31 cellular contexts compared by ENCODE assay signal in genomic region chr4:169366821-169367220, GRCh38.
"Had no signal": no experiment of that assay in that cellular context is flagged by ENCODE, and none has a peak within 500 bp of the region (broad histone marks: within the 10 kb centered on the region; RNA-seq: fewer than 3 reads in every experiment).

No MANE protein-coding gene starts in this region.

- H3K36me3 ChIP-seq: neural progenitor cell, ovary, spleen, suprapubic skin, tibial artery, transverse colon, upper lobe of right lung, uterus had no signal

- H3K9ac ChIP-seq: neural progenitor cell, parathyroid adenoma had no signal

- H3K4me1 Mint-ChIP-seq: natural killer cell; nephron; neural progenitor cell; stimulated activated memory B cell treated with anti-CD40 and anti-IgM and Interleukin-4, amounts not matched to agents 10 μg/mL and 1 μg/mL and 100 μg/mL, for 72 hours; stimulated activated naive CD8-positive, alpha-beta T cell treated with anti-CD3 and anti-CD28 coated beads, Interleukin-15, amount 100 ng/mL, for 72 hours had no signal

- H3K27ac Mint-ChIP-seq: natural killer cell; nephron; neural progenitor cell; progenitor cell of endocrine pancreas; stimulated activated memory B cell treated with anti-CD40 and anti-IgM and Interleukin-4, amounts not matched to agents 10 μg/mL and 1 μg/mL and 100 μg/mL, for 72 hours; stimulated activated naive CD8-positive, alpha-beta T cell treated with anti-CD3 and anti-CD28 coated beads, Interleukin-15, amount 100 ng/mL, for 72 hours; type B pancreatic cell had no signal

- H3K4me3 ChIP-seq: neural progenitor cell, ovary, psoas muscle, skin epidermis, smooth muscle cell, spleen, suprapubic skin, testis, tibial artery, transverse colon, upper lobe of right lung, uterus had no signal

- H3K4me3 Mint-ChIP-seq: natural killer cell; nephron; neural progenitor cell; stimulated activated memory B cell treated with anti-CD40 and anti-IgM and Interleukin-4, amounts not matched to agents 10 μg/mL and 1 μg/mL and 100 μg/mL, for 72 hours; stimulated activated naive CD8-positive, alpha-beta T cell treated with anti-CD3 and anti-CD28 coated beads, Interleukin-15, amount 100 ng/mL, for 72 hours; type B pancreatic cell had no signal

- ATAC-seq: natural killer cell; psoas muscle; right cardiac atrium; sciatic nerve; stimulated activated memory B cell treated with anti-CD40 and anti-IgM and Interleukin-4, amounts not matched to agents 10 μg/mL and 1 μg/mL and 100 μg/mL, for 72 hours; stimulated activated naive CD8-positive, alpha-beta T cell treated with anti-CD3 and anti-CD28 coated beads, Interleukin-15, amount 100 ng/mL, for 72 hours; stimulated activated naive CD8-positive, alpha-beta T cell treated with anti-CD3 and anti-CD28 coated beads, Interleukin-15, Interleukin-2, amounts not matched to agents 100 U/mL and 50 U/mL, for 24 hours; upper lobe of right lung had no signal

- H3K27me3 Mint-ChIP-seq: progenitor cell of endocrine pancreas; stimulated activated naive CD8-positive, alpha-beta T cell treated with anti-CD3 and anti-CD28 coated beads, Interleukin-15, amount 100 ng/mL, for 72 hours; type B pancreatic cell had no signal

- H3K36me3 Mint-ChIP-seq: natural killer cell; neural progenitor cell; stimulated activated memory B cell treated with anti-CD40 and anti-IgM and Interleukin-4, amounts not matched to agents 10 μg/mL and 1 μg/mL and 100 μg/mL, for 72 hours; type B pancreatic cell had no signal

- H3K9me3 ChIP-seq: ovary, psoas muscle, suprapubic skin, testis, upper lobe of right lung had no signal

- H3K4me2 ChIP-seq: neural progenitor cell, smooth muscle cell had no signal

- H3K27ac ChIP-seq: neural progenitor cell, ovary, parathyroid adenoma, psoas muscle, skin epidermis, spleen, suprapubic skin, testis, tibial artery, transverse colon, upper lobe of right lung, uterus had no signal

- H3K27me3 ChIP-seq: neural progenitor cell, ovary, spleen, suprapubic skin, testis, tibial artery, transverse colon, upper lobe of right lung, uterus had no signal

- H3K79me2 ChIP-seq: parathyroid adenoma had no signal

- H3K4me1 ChIP-seq: neural progenitor cell, parathyroid adenoma, suprapubic skin, testis, tibial artery, transverse colon, upper lobe of right lung, uterus had no signal

- DNase-seq: natural killer cell; occipital lobe; ovary; posterior cingulate gyrus; psoas muscle; right cardiac atrium; spleen; stimulated activated CD4-positive, alpha-beta T cell treated with anti-CD3 and anti-CD28 coated beads, Interleukin-12 subunit alpha, Interleukin-12 subunit beta, amount 100 ng/mL, for 4 hours; stimulated activated CD4-positive, alpha-beta T cell treated with anti-CD3 and anti-CD28 coated beads, Interleukin-1b, Interleukin-23, amount 100 ng/mL, for 48 hours; stimulated activated CD4-positive, alpha-beta T cell treated with anti-CD3 and anti-CD28 coated beads, Interleukin-4, amount 100 ng/mL, for 1 hour; stimulated activated CD4-positive, alpha-beta T cell treated with anti-CD3 and anti-CD28 coated beads, Interleukin-4, amount 100 ng/mL, for 4 hours; stimulated activated CD8-positive, alpha-beta memory T cell treated with anti-CD3 and anti-CD28 coated beads, Interleukin-4, amount 100 ng/mL, for 48 hours; stimulated activated naive CD4-positive, alpha-beta T cell; stimulated activated naive CD8-positive, alpha-beta T cell treated with anti-CD3 and anti-CD28 coated beads, Interleukin-15, amount 100 ng/mL, for 72 hours; stimulated activated naive CD8-positive, alpha-beta T cell treated with anti-CD3 and anti-CD28 coated beads, Interleukin-15, Interleukin-2, amounts not matched to agents 100 U/mL and 50 U/mL, for 24 hours; substantia nigra; testis; tibial artery; transverse colon; upper lobe of right lung; uterus had no signal

- H2AFZ ChIP-seq: neural progenitor cell, parathyroid adenoma had no signal
